Comparison of ENCODE assay signal across 24 cellular contexts in genomic region chr6:167342879-167343610, GRCh38. TPM values are rescaled to one million over a fixed set of nuclear protein-coding genes. Genes with fewer than 3 reads are reported as not detected.
DNase-seq lines count a peak whose midpoint lies in the region; ATAC-seq, FAIRE-seq and TF ChIP-seq lines count a peak whose summit lies in the region.
"Had no signal": no experiment of that assay in that cellular context is flagged by ENCODE, and none has a peak within 500 bp of the region (broad histone marks: within the 10 kb centered on the region; RNA-seq: fewer than 3 reads in every experiment).

No MANE protein-coding gene starts in this region.

- H3K4me1 Mint-ChIP-seq in Caco-2 (ENCODE audit: low read depth, unreplicated experiment) (peaks cover 66% of the 10 kb centered on the region), neural crest cell (no peaks in the 10 kb centered on the region), endothelial cell (ENCODE audit: unreplicated experiment) (no peaks in the 10 kb centered on the region)
- H3K4me1 Mint-ChIP-seq: CD14-positive monocyte had no signal

- no peak overlapping the region for H3K4me3 ChIP-seq in BLaER1
- H3K4me3 ChIP-seq in Caco-2 (ENCODE audit: low read depth, low read length) = no peak overlapping the region
- H3K4me3 ChIP-seq in HepG2 (replicated peaks in 1 of 3; ENCODE audit: insufficient read depth in 1 of 3, low read depth in 2 of 3, low read length in 3 of 3) = no peak overlapping the region
- H3K4me3 ChIP-seq: GM23338 had no signal

- no peak for TF ChIP-seq RAD21 in HepG2 (CRISPR knock-in tag; IDR thresholded peaks at IDR 0.05)

- H4K20me1 ChIP-seq in BLaER1 (peaks cover 6% of the 10 kb centered on the region; the same call in 1 of the 2 replicates), HepG2 (ENCODE audit: insufficient read depth, low read length) (no peaks in the 10 kb centered on the region)

- CTCF ChIA-PET in Caco-2 (lab: Charles Lee) (interaction anchor here (1.5 to 3.0 kb wide), 2 partner anchors 9 to 127 kb away, joined by 3 to 25 read pairs; no protein-coding TSS in a partner anchor), HepG2 (lab: Yijun Ruan, JAX; ENCODE audit: low intra/inter-chr PET ratio, low total read pairs) (no interaction called here)

- no TSS peak for BruUV-seq in Caco-2 (replicated peaks; lab: Mats Ljungman, UMichigan)
- BruUV-seq in HepG2 (replicated peaks; lab: Mats Ljungman, UMichigan) = no TSS peak

- H3K27ac Mint-ChIP-seq in Caco-2 (ENCODE audit: unreplicated experiment) (peak overlapping the region; percentile 93), neural crest cell (ENCODE audit: unreplicated experiment) (peak overlapping the region; percentile 36), endothelial cell (ENCODE audit: unreplicated experiment) (no peak overlapping the region)
- H3K27ac Mint-ChIP-seq: CD4-positive, alpha-beta T cell; GM23338; H9 had no signal

- H3K9me3 Mint-ChIP-seq in Caco-2 (ENCODE audit: unreplicated experiment) (peaks cover 11% of the 10 kb centered on the region), neural crest cell (no peaks in the 10 kb centered on the region), endothelial cell (ENCODE audit: unreplicated experiment) (no peaks in the 10 kb centered on the region)
- H3K9me3 Mint-ChIP-seq: CD14-positive monocyte; CD4-positive, alpha-beta T cell; CD8-positive, alpha-beta memory T cell; GM23338; H9 had no signal

- peaks cover 55% of the 10 kb centered on the region for H3K4me1 ChIP-seq in BLaER1
- peaks cover 41% of the 10 kb centered on the region for H3K4me1 ChIP-seq in Caco-2
- H3K4me1 ChIP-seq in HepG2 (ENCODE audit: insufficient read depth, low read length) = peaks cover 83% of the 10 kb centered on the region

- H3K9me3 ChIP-seq in BLaER1 (no peaks in the 10 kb centered on the region; the same call in 1 of the 2 replicates), Caco-2 (peaks cover under 1% of the 10 kb centered on the region; the same call in 1 of the 2 replicates), HepG2 (ENCODE audit: low read length) (0 out of 2 replicates have a peak, but pooled peaks cover 8% of the 10 kb centered on the region)

- no peak overlapping the region for H2AFZ ChIP-seq in HepG2 (ENCODE audit: low read length)
- H2AFZ ChIP-seq: GM23338 had no signal

- TF ChIP-seq EP300 in HepG2 (IDR thresholded peaks at IDR 0.05; ENCODE audit: low read depth in 2 of 2, low read length in 2 of 2) (no peak), HepG2 (CRISPR knock-in tag; IDR thresholded peaks at IDR 0.05; ENCODE audit: borderline replicate concordance) (no peak)

- H3K27me3 ChIP-seq in BLaER1 = 0 out of 2 replicates have a peak, but pooled peaks cover 4% of the 10 kb centered on the region
- H3K27me3 ChIP-seq in Caco-2 (replicated peaks; ENCODE audit: control insufficient read depth, insufficient read depth, low read length) = no peaks in the 10 kb centered on the region
- H3K27me3 ChIP-seq in HepG2 (ENCODE audit: control insufficient read depth in 1 of 2, insufficient read depth in 2 of 2, low read length in 2 of 2) = no peaks in the 10 kb centered on the region

- DNase-seq in Caco-2 = no peak
- DNase-seq in HepG2 (ENCODE audit: low spot score) = no peak
- DNase-seq in neural crest cell (ENCODE audit: low read depth, low spot score) = no peak
- no peak for DNase-seq in endothelial cell (ENCODE audit: low spot score)
- DNase-seq: 8988T; Calu3; CD4-positive, alpha-beta T cell; CD8-positive, alpha-beta memory T cell; DMS79 treated with DMSO at 0.1 percent for 48 hours; GF-D8; H9 had no signal

- peaks cover 37% of the 10 kb centered on the region for H3K36me3 Mint-ChIP-seq in Caco-2 (ENCODE audit: insufficient read depth, unreplicated experiment)
- H3K36me3 Mint-ChIP-seq in neural crest cell (ENCODE audit: low read depth) = no peaks in the 10 kb centered on the region
- no peaks in the 10 kb centered on the region for H3K36me3 Mint-ChIP-seq in endothelial cell (ENCODE audit: low read depth, unreplicated experiment)
- H3K36me3 Mint-ChIP-seq: CD14-positive monocyte had no signal

- FAIRE-seq in HepG2 (lab: Jason Lieb, UNC) = no peak
- FAIRE-seq: GM12891, GM18507 had no signal

- intact Hi-C loops in Caco-2 (cut with micrococcal nuclease; ENCODE audit: unreplicated experiment) = loop anchor here (1.0 kb wide), 5 partner anchors 7 to 123 kb away; no protein-coding TSS in a partner anchor
- intact Hi-C loops in HepG2 (cut with micrococcal nuclease; ENCODE audit: unreplicated experiment) = loop anchor here (1.0 kb wide), 2 partner anchors 35 to 57 kb away; no protein-coding TSS in a partner anchor

- no peaks in the 10 kb centered on the region for H3K79me2 ChIP-seq in HepG2 (ENCODE audit: insufficient read depth, low read length)

- H3K27ac ChIP-seq in BLaER1 (no peak overlapping the region), HepG2 (ENCODE audit: extremely low read length, insufficient read depth, low read length) (peak overlapping the region; percentile 79)

- H3K4me2 ChIP-seq in BLaER1 (peak overlapping the region; percentile 8), HepG2 (ENCODE audit: low read depth, low read length) (no peak overlapping the region)
- H3K4me2 ChIP-seq: GM23338 had no signal

- no peak for TF ChIP-seq POLR2A in HepG2 (IDR thresholded peaks at IDR 0.05; ENCODE audit: insufficient read depth in 1 of 2, low read depth in 2 of 2, low read length in 2 of 2)

- H3K9ac ChIP-seq in BLaER1 = no peak overlapping the region
- peak overlapping the region; percentile 54 for H3K9ac ChIP-seq in HepG2 (ENCODE audit: insufficient read depth, low read depth, low read length)

- in situ Hi-C loops in HepG2 (cut with HindIII; ENCODE audit: extremely low pct_ligation_motif_present, low pct_unique_long_range_greater_than_20kb) = no loop called here

- H3K27me3 Mint-ChIP-seq in Caco-2 (ENCODE audit: insufficient read depth, unreplicated experiment) = no peaks in the 10 kb centered on the region
- peaks cover 26% of the 10 kb centered on the region for H3K27me3 Mint-ChIP-seq in neural crest cell (ENCODE audit: low read depth)
- peaks cover 3% of the 10 kb centered on the region for H3K27me3 Mint-ChIP-seq in endothelial cell (ENCODE audit: unreplicated experiment)

- no peaks in the 10 kb centered on the region for H3K36me3 ChIP-seq in BLaER1
- H3K36me3 ChIP-seq in Caco-2 (ENCODE audit: control insufficient read depth, insufficient read depth, low read length) = 0 out of 2 replicates have a peak, but pooled peaks cover 1% of the 10 kb centered on the region
- no peaks in the 10 kb centered on the region for H3K36me3 ChIP-seq in HepG2 (replicated peaks in 1 of 2; ENCODE audit: control insufficient read depth in 1 of 2, insufficient read depth in 2 of 2, low read length in 2 of 2)

- ATAC-seq in HepG2 (peak; percentile 46), HG02938 (IDR thresholded peaks at IDR 0.05; ENCODE audit: unreplicated experiment) (no peak), HG02840 (IDR thresholded peaks at IDR 0.05; ENCODE audit: low FRiP score, unreplicated experiment) (no peak)
- ATAC-seq: GM23338, HCT116 had no signal

- POLR2A ChIA-PET in Caco-2 (lab: Charles Lee) (interaction anchor here (2.1 kb wide), 1 partner anchor 8 kb away, joined by 20 read pairs; no protein-coding TSS in a partner anchor), HepG2 (lab: Yijun Ruan, JAX) (interaction anchor here (1.2 to 4.1 kb wide), 8 partner anchors 9 to 127 kb away, joined by 3 to 177 read pairs (median 14); partner anchors contain the start of gene UNC93A)

- TF ChIP-seq CTCF in Caco-2 (IDR thresholded peaks at IDR 0.05; ENCODE audit: insufficient read depth in 1 of 2, low read depth in 1 of 2, low read length in 1 of 2, severe bottlenecking in 1 of 2, unreplicated experiment in 1 of 2) (no peak), HepG2 (CRISPR knock-in tag; IDR thresholded peaks at IDR 0.05) (no peak), neural crest cell (conservative IDR thresholded peaks at IDR 0.05) (no peak), endothelial cell (IDR thresholded peaks at IDR 0.05; ENCODE audit: unreplicated experiment) (no peak)

- H3K4me3 Mint-ChIP-seq in Caco-2 (ENCODE audit: unreplicated experiment) (no peak overlapping the region), neural crest cell (no peak overlapping the region), endothelial cell (ENCODE audit: unreplicated experiment) (no peak overlapping the region)
- H3K4me3 Mint-ChIP-seq: CD14-positive monocyte; CD4-positive, alpha-beta T cell; CD8-positive, alpha-beta memory T cell; GM23338; H9 had no signal

- WGBS in HepG2 (ENCODE audit: low lambda C conversion rate) = 91% methylated on average over 13 of the region's 14 CpGs

RNA-seq across cellular contexts. Expression of gene TTLL2, which starts 18.2 kb away (rescaled TPM):
- 0.12 TPM in 1 of 2 replicates, not detected in the other for total RNA-seq in Caco-2 (2022)
- not detected in 2 replicates for total RNA-seq in HepG2 (2016; rRNA removed; fragmentation: Illumina TruSeq; extraction: Trizol)
- not detected in 2 replicates for total RNA-seq in HepG2 (2016; cell fraction: cytosol; rRNA removed; fragmentation: Illumina TruSeq; extraction: Trizol; ENCODE audit: low read depth)
- 0.04 TPM in 1 of 2 replicates, not detected in the other for total RNA-seq in HepG2 (2016; cell fraction: insoluble cytoplasmic fraction; rRNA removed; fragmentation: Illumina TruSeq; extraction: Trizol)
- total RNA-seq in HepG2 (2016; cell fraction: membrane; rRNA removed; fragmentation: Illumina TruSeq; extraction: Trizol) = not detected in 2 replicates
- total RNA-seq in HepG2 (2016; cell fraction: nucleus; rRNA removed; fragmentation: Illumina TruSeq; extraction: Trizol) = not detected in 2 replicates
- polyA plus RNA-seq in HepG2 (2011; rRNA removed) = 0.03 TPM in 1 of 2 replicates, not detected in the other
- polyA plus RNA-seq in HepG2 (2011; cell fraction: cytosol; rRNA removed) = not detected in 2 replicates
- polyA plus RNA-seq in HepG2 (2011; cell fraction: nucleus; rRNA removed) = not detected in 2 replicates
- polyA plus RNA-seq in HepG2 (2012) = not detected in 2 replicates
- polyA plus RNA-seq in HepG2 (2016; cell fraction: cytosol; fragmentation: Illumina TruSeq; extraction: Trizol; ENCODE audit: low read depth) = not detected in 2 replicates
- not detected in 2 replicates for polyA plus RNA-seq in HepG2 (2016; cell fraction: insoluble cytoplasmic fraction; fragmentation: Illumina TruSeq; extraction: Trizol; ENCODE audit: low read depth)
- not detected in 2 replicates for polyA plus RNA-seq in HepG2 (2016; cell fraction: membrane; fragmentation: Illumina TruSeq; extraction: Trizol; ENCODE audit: low read depth)
- polyA plus RNA-seq in HepG2 (2016; cell fraction: nucleus; fragmentation: Illumina TruSeq; extraction: Trizol; ENCODE audit: insufficient read depth, low read depth) = not detected in 2 replicates
- polyA minus RNA-seq in HepG2 (2011; rRNA and poly(A)+ RNA removed; ENCODE audit: low replicate concordance) = not detected in 2 replicates
- polyA minus RNA-seq in HepG2 (2011; cell fraction: cytosol; rRNA and poly(A)+ RNA removed) = not detected in 2 replicates
- not detected in 2 replicates for polyA minus RNA-seq in HepG2 (2011; cell fraction: nucleus; rRNA and poly(A)+ RNA removed)
- total RNA-seq in neural crest cell = not detected in 2 replicates
- not detected for total RNA-seq in endothelial cell (ENCODE audit: unreplicated experiment)
- total RNA-seq: A673; Calu3; CD4-positive, alpha-beta T cell; CD8-positive, alpha-beta memory T cell; Daoy; G401; GM23338; H4; H9 had no signal
- polyA plus RNA-seq: BJ; CD14-positive monocyte; CD8-positive, alpha-beta memory T cell; GM23338 had no signal

RNA-seq across cellular contexts. Expression of gene UNC93A, which starts 51.9 kb away (rescaled TPM):
- total RNA-seq in Caco-2 (2022) (32.3 and 36.1 TPM in 2 replicates), HepG2 (2016; rRNA removed; fragmentation: Illumina TruSeq; extraction: Trizol) (8.3 and 11.0 TPM in 2 replicates), neural crest cell (not detected in 2 replicates), endothelial cell (ENCODE audit: unreplicated experiment) (not detected)
- total RNA-seq in HepG2 (2016; cell fraction: cytosol; rRNA removed; fragmentation: Illumina TruSeq; extraction: Trizol; ENCODE audit: low read depth) = 4.1 and 4.2 TPM in 2 replicates
- 8.7 and 10.0 TPM in 2 replicates for total RNA-seq in HepG2 (2016; cell fraction: insoluble cytoplasmic fraction; rRNA removed; fragmentation: Illumina TruSeq; extraction: Trizol)
- total RNA-seq in HepG2 (2016; cell fraction: membrane; rRNA removed; fragmentation: Illumina TruSeq; extraction: Trizol) = 7.5 and 7.8 TPM in 2 replicates
- 6.8 and 7.8 TPM in 2 replicates for total RNA-seq in HepG2 (2016; cell fraction: nucleus; rRNA removed; fragmentation: Illumina TruSeq; extraction: Trizol)
- 32.4 and 42.7 TPM in 2 replicates for polyA plus RNA-seq in HepG2 (2011; rRNA removed)
- 40.5 and 49.1 TPM in 2 replicates for polyA plus RNA-seq in HepG2 (2011; cell fraction: cytosol; rRNA removed)
- 21.7 and 28.7 TPM in 2 replicates for polyA plus RNA-seq in HepG2 (2011; cell fraction: nucleus; rRNA removed)
- polyA plus RNA-seq in HepG2 (2012) = 9.6 and 43.8 TPM in 2 replicates
- polyA plus RNA-seq in HepG2 (2016; cell fraction: cytosol; fragmentation: Illumina TruSeq; extraction: Trizol; ENCODE audit: low read depth) = 3.4 and 3.8 TPM in 2 replicates
- polyA plus RNA-seq in HepG2 (2016; cell fraction: insoluble cytoplasmic fraction; fragmentation: Illumina TruSeq; extraction: Trizol; ENCODE audit: low read depth) = 6.5 and 9.8 TPM in 2 replicates
- 6.1 and 6.5 TPM in 2 replicates for polyA plus RNA-seq in HepG2 (2016; cell fraction: membrane; fragmentation: Illumina TruSeq; extraction: Trizol; ENCODE audit: low read depth)
- polyA plus RNA-seq in HepG2 (2016; cell fraction: nucleus; fragmentation: Illumina TruSeq; extraction: Trizol; ENCODE audit: insufficient read depth, low read depth) = 10.8 and 11.1 TPM in 2 replicates
- polyA minus RNA-seq in HepG2 (2011; rRNA and poly(A)+ RNA removed; ENCODE audit: low replicate concordance) = 97.2 TPM in 1 of 2 replicates, not detected in the other
- 16.1 and 16.4 TPM in 2 replicates for polyA minus RNA-seq in HepG2 (2011; cell fraction: cytosol; rRNA and poly(A)+ RNA removed)
- polyA minus RNA-seq in HepG2 (2011; cell fraction: nucleus; rRNA and poly(A)+ RNA removed) = 12.5 and 12.9 TPM in 2 replicates
- total RNA-seq: A673; Calu3; CD4-positive, alpha-beta T cell; CD8-positive, alpha-beta memory T cell; Daoy; G401; H4 had no signal
- polyA plus RNA-seq: BJ; CD14-positive monocyte; CD8-positive, alpha-beta memory T cell had no signal
